Comparison of ENCODE assay signal across 16 cellular contexts in the genomic region with DNA sequence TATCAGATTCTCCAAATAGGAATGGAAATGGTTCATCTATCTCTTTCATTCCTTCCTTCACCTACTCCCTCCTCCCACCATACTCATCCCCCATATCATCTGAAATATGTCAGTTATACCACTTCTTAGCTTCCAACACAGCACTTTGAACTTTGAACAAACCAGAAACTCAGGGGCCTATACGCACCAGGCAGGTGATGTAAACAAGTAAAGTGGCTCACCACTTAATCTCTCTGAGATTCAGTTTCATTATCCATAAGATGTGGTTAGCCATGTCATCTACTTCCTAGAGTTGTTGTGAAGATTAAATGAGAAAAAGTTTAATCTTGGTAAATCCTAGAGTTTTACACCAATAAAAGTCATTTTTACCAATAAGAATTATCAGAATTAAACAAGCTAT.
DNase-seq lines count a peak whose midpoint lies in the region; ATAC-seq and TF ChIP-seq lines count a peak whose summit lies in the region.
"Had no signal": no experiment of that assay in that cellular context is flagged by ENCODE, and none has a peak within 500 bp of the region (broad histone marks: within the 10 kb centered on the region; RNA-seq: fewer than 3 reads in every experiment).

No MANE protein-coding gene starts in this region.

- H3K4me1 ChIP-seq in CD4-positive, alpha-beta memory T cell (ENCODE audit: insufficient read depth, low read length), result peaks cover 67% of the 10 kb centered on the region
- no peaks in the 10 kb centered on the region for H3K4me1 ChIP-seq in breast epithelium
- H3K4me1 ChIP-seq: BLaER1 had no signal

- H3K4me3 Mint-ChIP-seq in CD4-positive, alpha-beta memory T cell, result peak overlapping the region; percentile 2 to 77 (median 24)
- peak overlapping the region; percentile 79 for H3K4me3 Mint-ChIP-seq in activated naive CD8-positive, alpha-beta T cell
- H3K4me3 Mint-ChIP-seq: naive B cell had no signal

- no peak overlapping the region for H3K4me3 ChIP-seq in CD4-positive, alpha-beta memory T cell (ENCODE audit: low read length in 2 of 2)
- no peak overlapping the region for H3K4me3 ChIP-seq in breast epithelium
- H3K4me3 ChIP-seq: BLaER1, Peyer's patch had no signal

- H3K27me3 Mint-ChIP-seq in CD4-positive, alpha-beta memory T cell, result no peaks in the 10 kb centered on the region
- H3K27me3 Mint-ChIP-seq in activated naive CD8-positive, alpha-beta T cell, result no peaks in the 10 kb centered on the region
- H3K27me3 Mint-ChIP-seq: naive B cell had no signal

- H3K4me1 Mint-ChIP-seq in CD4-positive, alpha-beta memory T cell, result peaks cover 39 to 60% (median 51%) of the 10 kb centered on the region in 4 donors
- H3K4me1 Mint-ChIP-seq in activated naive CD8-positive, alpha-beta T cell (ENCODE audit: low read depth), result peaks cover 93% of the 10 kb centered on the region

- H3K27me3 ChIP-seq in CD4-positive, alpha-beta memory T cell (ENCODE audit: insufficient read depth, low read length), result no peaks in the 10 kb centered on the region
- H3K27me3 ChIP-seq in breast epithelium, result no peaks in the 10 kb centered on the region
- H3K27me3 ChIP-seq: BLaER1, Peyer's patch had no signal

- ATAC-seq in GM19035 (IDR thresholded peaks at IDR 0.05; ENCODE audit: unreplicated experiment) (peak; percentile 44), HG03196 (IDR thresholded peaks at IDR 0.05; ENCODE audit: unreplicated experiment) (no peak)

- peak overlapping the region; percentile 45 to 94 (median 90) for H3K27ac Mint-ChIP-seq in CD4-positive, alpha-beta memory T cell
- peak overlapping the region; percentile 99 for H3K27ac Mint-ChIP-seq in activated naive CD8-positive, alpha-beta T cell
- H3K27ac Mint-ChIP-seq: naive B cell had no signal

- intact Hi-C loops in CD4-positive, alpha-beta memory T cell (cut with micrococcal nuclease), result loop anchor here (1.0 to 5.0 kb wide), 3 partner anchors 12 to 58 kb away; no protein-coding TSS in a partner anchor
- intact Hi-C loops in breast epithelium (cut with DNase I; ENCODE audit: low total_unique reads), result no loop called here

- CTCF ChIA-PET in CD4-positive, alpha-beta memory T cell (lab: Charles Lee; ENCODE audit: partially characterized antibody), result interaction anchor here (2.4 kb wide), 1 partner anchor 12 kb away, joined by 7 read pairs; no protein-coding TSS in a partner anchor

- POLR2A ChIA-PET in CD4-positive, alpha-beta memory T cell (lab: Charles Lee; ENCODE audit: partially characterized antibody), result interaction anchor here (0.6 to 1.4 kb wide), 5 partner anchors 12 to 97 kb away, joined by 3 to 6 read pairs (median 4); no protein-coding TSS in a partner anchor

- H3K27ac ChIP-seq in CD4-positive, alpha-beta memory T cell (ENCODE audit: low read depth, low read length), result no peak overlapping the region
- peak overlapping the region; percentile 94 for H3K27ac ChIP-seq in KOPT-K1 (ENCODE audit: low read depth, low read length, poor library complexity, severe bottlenecking)
- H3K27ac ChIP-seq in breast epithelium, result no peak overlapping the region
- H3K27ac ChIP-seq: BLaER1 had no signal

- H3K36me3 ChIP-seq in CD4-positive, alpha-beta memory T cell (ENCODE audit: insufficient read depth, low read length), result no peaks in the 10 kb centered on the region
- H3K36me3 ChIP-seq in KOPT-K1 (ENCODE audit: insufficient read depth, low read length), result no peaks in the 10 kb centered on the region
- H3K36me3 ChIP-seq in breast epithelium, result no peaks in the 10 kb centered on the region
- H3K36me3 ChIP-seq: BLaER1, Peyer's patch had no signal

- no peaks in the 10 kb centered on the region for H3K9me3 ChIP-seq in CD4-positive, alpha-beta memory T cell (ENCODE audit: control insufficient read depth in 1 of 2, low read length in 2 of 2)
- H3K9me3 ChIP-seq in KOPT-K1 (ENCODE audit: insufficient read depth, low read length, poor library complexity, severe bottlenecking) (peaks cover 15% of the 10 kb centered on the region), breast epithelium (no peaks in the 10 kb centered on the region)
- H3K9me3 ChIP-seq: BLaER1, Peyer's patch had no signal

- DNase-seq in CD4-positive, alpha-beta memory T cell, result peak; percentile 47 to 67 (median 58)
- no peak for DNase-seq in NCI-H82 treated with DMSO at 0.1 percent for 48 hours (lab: John Stamatoyannopoulos, UW; ENCODE audit: unreplicated experiment)
- DNase-seq in breast epithelium (ENCODE audit: low spot score in 2 of 2), result no peak
- DNase-seq in NCI-H2171 (lab: John Stamatoyannopoulos, UW), result no peak
- DNase-seq: cortex of kidney, GDM1, H7, islet precursor cell, naive B cell, NCI-H2227 treated with DMSO at 0.1 percent for 48 hours, Peyer's patch had no signal

- TF ChIP-seq POLR2A in breast epithelium (IDR thresholded peaks at IDR 0.05), result no peak

- H3K9me3 Mint-ChIP-seq in CD4-positive, alpha-beta memory T cell, result peaks cover 0 to 2% (median 0%) of the 10 kb centered on the region in 8 donors
- H3K9me3 Mint-ChIP-seq in activated naive CD8-positive, alpha-beta T cell (ENCODE audit: low read depth), result peaks cover 7% of the 10 kb centered on the region

- no peak for TF ChIP-seq CTCF in breast epithelium (IDR thresholded peaks at IDR 0.05)

- peaks cover 0 to 10% of the 10 kb centered on the region in 2 donors for H3K36me3 Mint-ChIP-seq in CD4-positive, alpha-beta memory T cell
- H3K36me3 Mint-ChIP-seq in activated naive CD8-positive, alpha-beta T cell, result peaks cover 18% of the 10 kb centered on the region

Comparison
In these comparisons a context has a peak if more than half of its experiments do, and no peak if none do; other contexts are left out.
1. DNase-seq: peak in CD4-positive, alpha-beta memory T cell (5 of 5); none in NCI-H82 treated with DMSO at 0.1 percent for 48 hours (single experiment), breast epithelium (0 of 2) and NCI-H2171 (single experiment).